15 cellular contexts compared by ENCODE assay signal in the genomic region with DNA sequence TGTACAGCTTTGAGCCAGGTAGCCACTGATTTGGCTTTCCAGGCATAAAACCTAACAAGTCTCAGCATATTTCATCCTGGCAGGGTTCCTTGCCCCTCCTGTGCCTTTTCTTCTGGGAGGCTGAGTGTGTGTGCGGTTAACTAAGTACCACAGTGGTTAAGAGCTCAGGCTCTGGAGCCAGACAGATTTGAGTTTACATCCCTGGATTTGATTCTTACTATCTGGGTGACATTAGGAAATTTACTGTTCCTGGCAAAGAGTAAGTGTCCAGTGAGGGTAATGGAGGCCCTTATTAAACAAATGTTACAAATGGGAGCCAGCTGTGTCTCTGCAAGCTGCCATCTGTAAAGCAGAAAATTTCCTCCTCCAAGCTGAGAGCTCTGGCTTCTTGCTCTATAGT. TPM values are rescaled to one million over a fixed set of nuclear protein-coding genes. Genes with fewer than 3 reads are reported as not detected.
DNase-seq lines count a peak whose midpoint lies in the region; ATAC-seq and TF ChIP-seq lines count a peak whose summit lies in the region.
"Had no signal": no experiment of that assay in that cellular context is flagged by ENCODE, and none has a peak within 500 bp of the region (broad histone marks: within the 10 kb centered on the region; RNA-seq: fewer than 3 reads in every experiment).

No MANE protein-coding gene starts in this region.

- H3K27me3 ChIP-seq in upper lobe of right lung = no peaks in the 10 kb centered on the region
- H3K27me3 ChIP-seq: tibial nerve had no signal

- DNase-seq in NCI-H146 treated with DMSO at 0.1 percent for 48 hours (lab: John Stamatoyannopoulos, UW; ENCODE audit: unreplicated experiment) = peak; percentile 10
- DNase-seq in SK-N-DZ (ENCODE audit: low spot score) = peak; percentile 5
- DNase-seq in fibroblast of gingiva (ENCODE audit: low read depth) = peak; percentile 36
- no peak for DNase-seq in upper lobe of right lung
- no peak for DNase-seq in NCI-H1436 treated with DMSO at 0.1 percent for 48 hours (lab: John Stamatoyannopoulos, UW)
- DNase-seq: activated CD4-positive, alpha-beta memory T cell treated with anti-CD3 and anti-CD28 coated beads for 36 hours; right cardiac atrium; stimulated activated CD8-positive, alpha-beta memory T cell treated with anti-CD3 and anti-CD28 coated beads, Interleukin-4, amount 100 ng/mL, for 48 hours had no signal

- H3K27ac ChIP-seq in upper lobe of right lung = no peak overlapping the region
- H3K27ac ChIP-seq: C4-2B, neural progenitor cell had no signal

- H3K4me1 ChIP-seq in upper lobe of right lung = peaks cover 5% of the 10 kb centered on the region
- H3K4me1 ChIP-seq: neural progenitor cell had no signal

- H3K36me3 ChIP-seq in upper lobe of right lung = no peaks in the 10 kb centered on the region
- H3K36me3 ChIP-seq: neural progenitor cell, tibial nerve had no signal

- no peaks in the 10 kb centered on the region for H3K9me3 ChIP-seq in upper lobe of right lung
- H3K9me3 ChIP-seq: tibial nerve had no signal

- no peak for TF ChIP-seq CTCF in upper lobe of right lung (IDR thresholded peaks at IDR 0.05)

- H3K4me3 ChIP-seq in upper lobe of right lung = no peak overlapping the region
- H3K4me3 ChIP-seq: GM12878, lung, neural progenitor cell, tibial nerve had no signal

- intact Hi-C loops in upper lobe of right lung (cut with DNase I) = no loop called here

- ATAC-seq in upper lobe of right lung (peak; percentile 43), GM18907 (IDR thresholded peaks at IDR 0.05; ENCODE audit: unreplicated experiment) (no peak), GM18870 (IDR thresholded peaks at IDR 0.05; ENCODE audit: unreplicated experiment) (no peak)
- ATAC-seq: GM12878, right cardiac atrium had no signal

RNA-seq across cellular contexts. Expression of gene COBLL1, which starts 6.3 kb away (rescaled TPM):
- polyA plus RNA-seq in SK-N-DZ (2014; cell fraction: cytosol; rRNA removed) = 1.4 and 5.3 TPM in 2 replicates
- 1.9 and 5.7 TPM in 2 replicates for polyA plus RNA-seq in SK-N-DZ (2014; cell fraction: nucleus; rRNA removed)
- total RNA-seq in upper lobe of right lung = 95.3 TPM
- total RNA-seq: activated CD4-positive, alpha-beta memory T cell treated with anti-CD3 and anti-CD28 coated beads for 36 hours had no signal
- polyA plus RNA-seq: GM12878 had no signal

Comparison
In these comparisons a context has a peak if more than half of its experiments do, and no peak if none do; other contexts are left out.
1. DNase-seq: peak in NCI-H146 treated with DMSO at 0.1 percent for 48 hours (single experiment), SK-N-DZ (single experiment) and fibroblast of gingiva (single experiment); none in upper lobe of right lung (single experiment) and NCI-H1436 treated with DMSO at 0.1 percent for 48 hours (single experiment).